Comparison of ENCODE assay signal across 33 cellular contexts in genomic region chr5:125341436-125341835, GRCh38.
DNase-seq lines count a peak whose midpoint lies in the region; ATAC-seq and TF ChIP-seq lines count a peak whose summit lies in the region.
"Had no signal": no experiment of that assay in that cellular context is flagged by ENCODE, and none has a peak within 500 bp of the region (broad histone marks: within the 10 kb centered on the region; RNA-seq: fewer than 3 reads in every experiment).

No MANE protein-coding gene starts in this region.

- H3K27me3 Mint-ChIP-seq in chondrocyte (ENCODE audit: low read depth) = no peaks in the 10 kb centered on the region
- peaks cover 2% of the 10 kb centered on the region for H3K27me3 Mint-ChIP-seq in memory B cell
- H3K27me3 Mint-ChIP-seq: B cell; CD4-positive, alpha-beta memory T cell; CD4-positive, alpha-beta T cell; CD4-positive, CD25-positive, alpha-beta regulatory T cell; CD8-positive, alpha-beta memory T cell had no signal

- no peaks in the 10 kb centered on the region for H3K36me3 Mint-ChIP-seq in chondrocyte (ENCODE audit: low read depth)
- no peaks in the 10 kb centered on the region for H3K36me3 Mint-ChIP-seq in memory B cell
- H3K36me3 Mint-ChIP-seq: CD14-positive monocyte; CD4-positive, alpha-beta memory T cell; CD4-positive, CD25-positive, alpha-beta regulatory T cell; CD8-positive, alpha-beta memory T cell; CD8-positive, alpha-beta T cell had no signal

- H3K9me3 Mint-ChIP-seq in chondrocyte (ENCODE audit: low read depth) (peaks cover 5% of the 10 kb centered on the region), memory B cell (peaks cover 2% of the 10 kb centered on the region)
- H3K9me3 Mint-ChIP-seq: CD8-positive, alpha-beta T cell had no signal

- H3K4me1 ChIP-seq in HEK293 (ENCODE audit: control insufficient read depth, insufficient read depth, low read length) (no peaks in the 10 kb centered on the region; the same call in 1 of the 2 replicates), colonic mucosa (no peaks in the 10 kb centered on the region), right atrium auricular region (no peaks in the 10 kb centered on the region)
- H3K4me1 ChIP-seq: A549, BE2C, BLaER1, Caco-2 had no signal

- intact Hi-C loops in colonic mucosa (cut with DNase I) = no loop called here

- no peak for ATAC-seq in memory B cell (ENCODE audit: low read depth)
- ATAC-seq: A549; CD8-positive, alpha-beta T cell had no signal

- no peaks in the 10 kb centered on the region for H3K36me3 ChIP-seq in HEK293 (ENCODE audit: control insufficient read depth in 2 of 2, insufficient read depth in 1 of 2, low read length in 2 of 2)
- no peaks in the 10 kb centered on the region for H3K36me3 ChIP-seq in colonic mucosa
- no peaks in the 10 kb centered on the region for H3K36me3 ChIP-seq in right atrium auricular region
- H3K36me3 ChIP-seq: BE2C; BLaER1; BLaER1 treated with 17β-estradiol and CSF1 and Interleukin-3, amounts not matched to agents 10 nM and 100 nM had no signal

- no peak overlapping the region for H3K4me3 Mint-ChIP-seq in chondrocyte (ENCODE audit: unreplicated experiment)
- H3K4me3 Mint-ChIP-seq in memory B cell = no peak overlapping the region
- H3K4me3 Mint-ChIP-seq: B cell; CD14-positive monocyte; CD4-positive, alpha-beta T cell; CD4-positive, CD25-positive, alpha-beta regulatory T cell; CD8-positive, alpha-beta memory T cell; CD8-positive, alpha-beta T cell had no signal

- CTCF ChIA-PET in HEK293 (lab: Yijun Ruan, JAX) = no interaction called here

- H3K27ac ChIP-seq in HEK293 (ENCODE audit: extremely low read depth, low read depth, low read length) (no peak overlapping the region), colonic mucosa (no peak overlapping the region), right atrium auricular region (no peak overlapping the region)
- H3K27ac ChIP-seq: 22Rv1; A549; BLaER1; BLaER1 treated with 17β-estradiol and CSF1 and Interleukin-3, amounts not matched to agents 10 nM and 100 nM; C4-2B had no signal

- H3K27me3 ChIP-seq in colonic mucosa = no peaks in the 10 kb centered on the region
- H3K27me3 ChIP-seq in right atrium auricular region = no peaks in the 10 kb centered on the region
- H3K27me3 ChIP-seq: BE2C; BLaER1; BLaER1 treated with 17β-estradiol and CSF1 and Interleukin-3, amounts not matched to agents 10 nM and 100 nM had no signal

- POLR2A ChIA-PET in HEK293 (lab: Yijun Ruan, JAX) = no interaction called here

- H3K9me3 ChIP-seq in HEK293 (ENCODE audit: control insufficient read depth, insufficient read depth, low read depth, low read length) (no peaks in the 10 kb centered on the region), colonic mucosa (no peaks in the 10 kb centered on the region), right atrium auricular region (no peaks in the 10 kb centered on the region)
- H3K9me3 ChIP-seq: A549, BE2C, Caco-2 had no signal

- H3K4me1 Mint-ChIP-seq in chondrocyte (ENCODE audit: low read depth) = peaks cover 20% of the 10 kb centered on the region
- H3K4me1 Mint-ChIP-seq in memory B cell = peaks cover 11% of the 10 kb centered on the region
- H3K4me1 Mint-ChIP-seq: CD4-positive, alpha-beta memory T cell; CD4-positive, CD25-positive, alpha-beta regulatory T cell; CD8-positive, alpha-beta memory T cell had no signal

- DNase-seq in chondrocyte (ENCODE audit: low spot score) (no peak), memory B cell (ENCODE audit: low spot score in 2 of 2) (no peak), OCI-M1 (lab: John Stamatoyannopoulos, UW) (no peak), colonic mucosa (no peak), right atrium auricular region (ENCODE audit: low spot score) (no peak)
- DNase-seq: 8988T; ACHN; AML-193; BE2C; C1 segment of cervical spinal cord; Caco-2; Calu3; CD4-positive, alpha-beta memory T cell; CD4-positive, alpha-beta T cell; CD4-positive, CD25-positive, alpha-beta regulatory T cell; CD8-positive, alpha-beta memory T cell; CD8-positive, alpha-beta T cell; COR-L47; DMS 273 treated with DMSO at 0.1 percent for 48 hours; DMS153; DMS53; DMS79; DMS79 treated with DMSO at 0.1 percent for 48 hours; DND-41; EL had no signal

- TF ChIP-seq CTCF in HEK293 (tag by site-specific recombination; IDR thresholded peaks at IDR 0.05) (no peak), chondrocyte (IDR thresholded peaks at IDR 0.05) (no peak), colonic mucosa (IDR thresholded peaks at IDR 0.05) (no peak), right atrium auricular region (IDR thresholded peaks at IDR 0.05) (no peak)

- H3K27ac Mint-ChIP-seq in chondrocyte (ENCODE audit: unreplicated experiment) (peak overlapping the region; percentile 18), memory B cell (peak overlapping the region; percentile 51)
- H3K27ac Mint-ChIP-seq: B cell; CD14-positive monocyte; CD4-positive, alpha-beta memory T cell; CD4-positive, alpha-beta T cell; CD4-positive, CD25-positive, alpha-beta regulatory T cell; CD8-positive, alpha-beta memory T cell; CD8-positive, alpha-beta T cell had no signal

- no peak overlapping the region for H3K9ac ChIP-seq in colonic mucosa (ENCODE audit: low read depth in 2 of 2, low read length in 2 of 2)
- H3K9ac ChIP-seq: BLaER1; BLaER1 treated with 17β-estradiol and CSF1 and Interleukin-3, amounts not matched to agents 10 nM and 100 nM had no signal

- H3K4me3 ChIP-seq in HEK293 (ENCODE audit: low read depth, low read length) (no peak overlapping the region), colonic mucosa (no peak overlapping the region), right atrium auricular region (no peak overlapping the region)
- H3K4me3 ChIP-seq: A549; BLaER1; BLaER1 treated with 17β-estradiol and CSF1 and Interleukin-3, amounts not matched to agents 10 nM and 100 nM had no signal

TF ChIP-seq in HEK293, 187 proteins besides CTCF, POLR2A, EP300 and RAD21 (continues in another document):
- no peak for TF ChIP-seq ZNF626 (tag by site-specific recombination; IDR thresholded peaks at IDR 0.05)
- TF ChIP-seq HIC1 (tag by site-specific recombination; IDR thresholded peaks at IDR 0.05) = no peak
- 0 out of 2 replicates have a peak, but pooled peaks have one; percentile 24 for TF ChIP-seq ZNF571 (tag by site-specific recombination; IDR thresholded peaks at IDR 0.05)
- TF ChIP-seq REPIN1 (tag by site-specific recombination; IDR thresholded peaks at IDR 0.05; ENCODE audit: low read depth) = no peak
- TF ChIP-seq ZBTB10 (tag by site-specific recombination; IDR thresholded peaks at IDR 0.05) = no peak
- no peak for TF ChIP-seq ZNF174 (tag by site-specific recombination; IDR thresholded peaks at IDR 0.05)
- no peak for TF ChIP-seq ZNF560 (tag by site-specific recombination; IDR thresholded peaks at IDR 0.05; ENCODE audit: borderline replicate concordance)
- TF ChIP-seq SALL2 (tag by site-specific recombination; IDR thresholded peaks at IDR 0.05; ENCODE audit: borderline replicate concordance) = no peak; the same call in 1 of the 2 replicates
- TF ChIP-seq, protein P1, sequence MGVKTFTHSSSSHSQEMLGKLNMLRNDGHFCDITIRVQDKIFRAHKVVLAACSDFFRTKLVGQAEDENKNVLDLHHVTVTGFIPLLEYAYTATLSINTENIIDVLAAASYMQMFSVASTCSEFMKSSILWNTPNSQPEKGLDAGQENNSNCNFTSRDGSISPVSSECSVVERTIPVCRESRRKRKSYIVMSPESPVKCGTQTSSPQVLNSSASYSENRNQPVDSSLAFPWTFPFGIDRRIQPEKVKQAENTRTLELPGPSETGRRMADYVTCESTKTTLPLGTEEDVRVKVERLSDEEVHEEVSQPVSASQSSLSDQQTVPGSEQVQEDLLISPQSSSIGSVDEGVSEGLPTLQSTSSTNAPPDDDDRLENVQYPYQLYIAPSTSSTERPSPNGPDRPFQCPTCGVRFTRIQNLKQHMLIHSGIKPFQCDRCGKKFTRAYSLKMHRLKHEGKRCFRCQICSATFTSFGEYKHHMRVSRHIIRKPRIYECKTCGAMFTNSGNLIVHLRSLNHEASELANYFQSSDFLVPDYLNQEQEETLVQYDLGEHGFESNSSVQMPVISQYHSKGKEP (tag by site-specific recombination; IDR thresholded peaks at IDR 0.05) = no peak
